In the genomic region with DNA sequence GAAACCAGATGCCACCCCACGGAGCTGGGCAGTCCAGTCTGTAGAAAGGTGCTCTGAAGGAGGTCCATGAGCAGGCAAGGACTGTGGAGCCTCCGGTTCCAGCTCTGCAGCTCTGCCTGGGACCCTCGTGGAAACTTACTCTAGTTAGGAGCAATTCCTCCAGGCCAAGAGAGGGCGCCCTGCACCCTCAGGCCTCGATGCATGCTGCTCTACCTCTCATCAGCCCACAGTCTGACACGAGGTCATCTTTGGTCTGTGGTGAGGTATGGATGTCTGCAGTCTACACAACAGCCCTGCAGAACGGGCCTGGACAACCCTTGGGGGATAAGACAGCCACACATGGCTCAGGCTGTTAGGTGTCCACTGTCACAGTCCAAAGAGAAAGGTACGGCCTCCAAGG, we compare ENCODE assay signal across 1 cellular context.
TF ChIP-seq lines count a peak whose summit lies in the region.

No MANE protein-coding gene starts in this region.

TF ChIP-seq in HepG2, 621 proteins besides CTCF, POLR2A, EP300 and RAD21 (continued from another document):
- TF ChIP-seq, protein P1, sequence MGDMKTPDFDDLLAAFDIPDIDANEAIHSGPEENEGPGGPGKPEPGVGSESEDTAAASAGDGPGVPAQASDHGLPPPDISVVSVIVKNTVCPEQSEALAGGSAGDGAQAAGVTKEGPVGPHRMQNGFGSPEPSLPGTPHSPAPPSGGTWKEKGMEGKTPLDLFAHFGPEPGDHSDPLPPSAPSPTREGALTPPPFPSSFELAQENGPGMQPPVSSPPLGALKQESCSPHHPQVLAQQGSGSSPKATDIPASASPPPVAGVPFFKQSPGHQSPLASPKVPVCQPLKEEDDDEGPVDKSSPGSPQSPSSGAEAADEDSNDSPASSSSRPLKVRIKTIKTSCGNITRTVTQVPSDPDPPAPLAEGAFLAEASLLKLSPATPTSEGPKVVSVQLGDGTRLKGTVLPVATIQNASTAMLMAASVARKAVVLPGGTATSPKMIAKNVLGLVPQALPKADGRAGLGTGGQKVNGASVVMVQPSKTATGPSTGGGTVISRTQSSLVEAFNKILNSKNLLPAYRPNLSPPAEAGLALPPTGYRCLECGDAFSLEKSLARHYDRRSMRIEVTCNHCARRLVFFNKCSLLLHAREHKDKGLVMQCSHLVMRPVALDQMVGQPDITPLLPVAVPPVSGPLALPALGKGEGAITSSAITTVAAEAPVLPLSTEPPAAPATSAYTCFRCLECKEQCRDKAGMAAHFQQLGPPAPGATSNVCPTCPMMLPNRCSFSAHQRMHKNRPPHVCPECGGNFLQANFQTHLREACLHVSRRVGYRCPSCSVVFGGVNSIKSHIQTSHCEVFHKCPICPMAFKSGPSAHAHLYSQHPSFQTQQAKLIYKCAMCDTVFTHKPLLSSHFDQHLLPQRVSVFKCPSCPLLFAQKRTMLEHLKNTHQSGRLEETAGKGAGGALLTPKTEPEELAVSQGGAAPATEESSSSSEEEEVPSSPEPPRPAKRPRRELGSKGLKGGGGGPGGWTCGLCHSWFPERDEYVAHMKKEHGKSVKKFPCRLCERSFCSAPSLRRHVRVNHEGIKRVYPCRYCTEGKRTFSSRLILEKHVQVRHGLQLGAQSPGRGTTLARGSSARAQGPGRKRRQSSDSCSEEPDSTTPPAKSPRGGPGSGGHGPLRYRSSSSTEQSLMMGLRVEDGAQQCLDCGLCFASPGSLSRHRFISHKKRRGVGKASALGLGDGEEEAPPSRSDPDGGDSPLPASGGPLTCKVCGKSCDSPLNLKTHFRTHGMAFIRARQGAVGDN (CRISPR knock-in tag; IDR thresholded peaks at IDR 0.05), result peak; percentile 41
- no peak for TF ChIP-seq BCL6 (CRISPR knock-in tag; IDR thresholded peaks at IDR 0.05)
- 0 out of 2 replicates have a peak, but pooled peaks have one; percentile 48 for TF ChIP-seq POGZ (CRISPR knock-in tag; IDR thresholded peaks at IDR 0.05)
- no peak for TF ChIP-seq RARA (CRISPR knock-in tag; IDR thresholded peaks at IDR 0.05)
- peak; percentile 31; the same call in 1 of the 2 replicates for TF ChIP-seq MYC (CRISPR knock-in tag; IDR thresholded peaks at IDR 0.05; ENCODE audit: borderline replicate concordance)
- 0 out of 2 replicates have a peak, but pooled peaks have one; percentile 21 for TF ChIP-seq SALL1 (CRISPR knock-in tag; IDR thresholded peaks at IDR 0.05)
- peak; percentile 64; the same call in 1 of the 2 replicates for TF ChIP-seq ZMYM4 (CRISPR knock-in tag; IDR thresholded peaks at IDR 0.05)
- TF ChIP-seq, protein P2, sequence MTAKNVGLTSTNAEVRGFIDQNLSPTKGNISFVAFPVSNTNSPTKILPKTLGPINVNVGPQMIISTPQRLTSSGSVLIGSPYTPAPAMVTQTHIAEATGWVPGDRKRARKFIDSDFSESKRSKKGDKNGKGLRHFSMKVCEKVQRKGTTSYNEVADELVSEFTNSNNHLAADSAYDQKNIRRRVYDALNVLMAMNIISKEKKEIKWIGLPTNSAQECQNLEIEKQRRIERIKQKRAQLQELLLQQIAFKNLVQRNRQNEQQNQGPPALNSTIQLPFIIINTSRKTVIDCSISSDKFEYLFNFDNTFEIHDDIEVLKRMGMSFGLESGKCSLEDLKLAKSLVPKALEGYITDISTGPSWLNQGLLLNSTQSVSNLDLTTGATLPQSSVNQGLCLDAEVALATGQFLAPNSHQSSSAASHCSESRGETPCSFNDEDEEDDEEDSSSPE (CRISPR knock-in tag; IDR thresholded peaks at IDR 0.05), result no peak
- TF ChIP-seq KDM2A (CRISPR knock-in tag; IDR thresholded peaks at IDR 0.05; ENCODE audit: borderline replicate concordance, low read depth), result peak; percentile 52; the same call in 1 of the 2 replicates
